ENCODE assay signal across 9 cellular contexts in the genomic region with DNA sequence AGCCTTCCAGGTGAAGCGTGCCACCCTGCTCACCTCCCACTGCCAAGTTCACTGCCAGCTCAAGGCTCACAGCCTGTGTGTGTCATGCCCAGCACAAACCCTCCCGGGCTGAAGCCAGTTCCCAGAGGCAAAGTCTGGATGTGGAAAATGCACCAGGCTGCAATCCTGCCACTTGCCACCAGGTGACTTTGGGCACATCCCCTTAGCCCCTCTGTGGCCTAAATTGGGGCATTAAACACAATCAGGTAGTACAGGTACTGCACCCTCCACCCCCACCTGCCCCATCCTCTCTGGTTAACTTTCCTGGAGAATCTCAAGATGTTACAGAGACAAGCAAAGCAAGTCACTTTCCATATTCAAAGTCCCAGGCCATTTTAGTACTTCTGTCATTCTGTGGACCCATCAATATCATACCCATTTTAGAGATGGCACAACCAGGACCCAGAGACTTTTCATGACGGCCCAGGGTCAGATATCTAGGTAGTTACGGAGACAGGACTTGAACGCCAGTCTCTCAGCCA. TPM values are rescaled to one million over a fixed set of nuclear protein-coding genes. Genes with fewer than 3 reads are reported as not detected.
DNase-seq lines count a peak whose midpoint lies in the region; ATAC-seq and TF ChIP-seq lines count a peak whose summit lies in the region.
"Had no signal": no experiment of that assay in that cellular context is flagged by ENCODE, and none has a peak within 500 bp of the region (broad histone marks: within the 10 kb centered on the region; RNA-seq: fewer than 3 reads in every experiment).

No MANE protein-coding gene starts in this region.

- no peak overlapping the region for H3K27ac ChIP-seq in hepatocyte
- peak overlapping the region in 1 of 5 donors; percentile 83 for H3K27ac ChIP-seq in stomach
- H3K27ac ChIP-seq in ovary: no peak overlapping the region

- H3K79me2 ChIP-seq in hepatocyte: no peaks in the 10 kb centered on the region

- no peaks in the 10 kb centered on the region for H4K20me1 ChIP-seq in hepatocyte (ENCODE audit: insufficient read depth, poor library complexity, severe bottlenecking)

- H3K9me3 ChIP-seq in hepatocyte (ENCODE audit: low read depth) (no peaks in the 10 kb centered on the region), stomach (no peaks in the 10 kb centered on the region), ovary (no peaks in the 10 kb centered on the region)

- H3K9me3 Mint-ChIP-seq in activated CD8-positive, alpha-beta T cell treated with anti-CD3 and anti-CD28 coated beads, Interleukin-2, amount 10 ng/mL, durations not matched to agents 7 days and 5 days (ENCODE audit: insufficient read depth): no peaks in the 10 kb centered on the region

- TF ChIP-seq EP300 in stomach (IDR thresholded peaks at IDR 0.05): no peak
- TF ChIP-seq EP300 in ovary (IDR thresholded peaks at IDR 0.05): no peak

- no peak overlapping the region for H3K27ac Mint-ChIP-seq in activated CD8-positive, alpha-beta T cell treated with anti-CD3 and anti-CD28 coated beads, Interleukin-2, amount 10 ng/mL, durations not matched to agents 7 days and 5 days

- intact Hi-C loops in stomach (cut with DNase I; ENCODE audit: low total_unique reads): no loop called here
- intact Hi-C loops in ovary (cut with DNase I): no loop called here

- no peaks in the 10 kb centered on the region for H3K36me3 ChIP-seq in H7 (replicated peaks; ENCODE audit: control insufficient read depth, insufficient read depth, low read length)
- H3K36me3 ChIP-seq in hepatocyte (replicated peaks; ENCODE audit: insufficient read depth, low read depth): no peaks in the 10 kb centered on the region
- H3K36me3 ChIP-seq in stomach: no peaks in the 10 kb centered on the region
- H3K36me3 ChIP-seq in ovary: no peaks in the 10 kb centered on the region

- no peak for TF ChIP-seq POLR2A in stomach (IDR thresholded peaks at IDR 0.05)
- TF ChIP-seq POLR2A in ovary (IDR thresholded peaks at IDR 0.05): no peak

- ATAC-seq in activated CD8-positive, alpha-beta T cell treated with anti-CD3 and anti-CD28 coated beads, Interleukin-2, amount 10 ng/mL, durations not matched to agents 7 days and 5 days: no peak
- no peak for ATAC-seq in omental fat pad (ENCODE audit: low FRiP score)

- POLR2A ChIA-PET in activated CD8-positive, alpha-beta T cell treated with anti-CD3 and anti-CD28 coated beads, Interleukin-2, amount 10 ng/mL, durations not matched to agents 7 days and 5 days (lab: Charles Lee): no interaction called here

- H3K4me3 ChIP-seq in AG09309 (ENCODE audit: control insufficient read depth, low read depth, low read length) (no peak overlapping the region), H7 (ENCODE audit: insufficient read depth, low read depth, low read length) (no peak overlapping the region), hepatocyte (no peak overlapping the region), stomach (no peak overlapping the region), ovary (no peak overlapping the region)

- H3K4me1 ChIP-seq in hepatocyte (ENCODE audit: insufficient read depth): peaks cover 10% of the 10 kb centered on the region
- peaks cover 14 to 42% (median 21%) of the 10 kb centered on the region in 4 donors for H3K4me1 ChIP-seq in stomach
- peaks cover 4% of the 10 kb centered on the region for H3K4me1 ChIP-seq in ovary (ENCODE audit: insufficient read depth)

- H3K4me2 ChIP-seq in hepatocyte: no peak overlapping the region

- CTCF ChIA-PET in activated CD8-positive, alpha-beta T cell treated with anti-CD3 and anti-CD28 coated beads, Interleukin-2, amount 10 ng/mL, durations not matched to agents 7 days and 5 days (lab: Charles Lee): interaction anchor here (0.7 to 1.6 kb wide), 3 partner anchors 8 to 44 kb away, joined by 3 read pairs; no protein-coding TSS in a partner anchor

- H3K27me3 Mint-ChIP-seq in activated CD8-positive, alpha-beta T cell treated with anti-CD3 and anti-CD28 coated beads, Interleukin-2, amount 10 ng/mL, durations not matched to agents 7 days and 5 days (ENCODE audit: low read depth): peaks cover 26% of the 10 kb centered on the region

- H2AFZ ChIP-seq in hepatocyte: no peak overlapping the region

- H3K27me3 ChIP-seq in H7 (ENCODE audit: control insufficient read depth, insufficient read depth, low read length) (peaks cover 37% of the 10 kb centered on the region), hepatocyte (peaks cover 30% of the 10 kb centered on the region), stomach (peaks cover 0 to 38% (median 10%) of the 10 kb centered on the region in 3 donors), ovary (no peaks in the 10 kb centered on the region)

- WGBS in hepatocyte (ENCODE audit: low lambda C conversion rate, missing lambda C conversion rate): 71% methylated on average over 5 of the region's 5 CpGs
- WGBS in stomach, 5 donors: 60 to 87% (median 71%) methylated on average over 4 to 5 of the region's 5 CpGs
- WGBS in ovary, 3 donors: 82 to 85% (median 83%) methylated on average over 5 of the region's 5 CpGs

- H3K4me3 Mint-ChIP-seq in activated CD8-positive, alpha-beta T cell treated with anti-CD3 and anti-CD28 coated beads, Interleukin-2, amount 10 ng/mL, durations not matched to agents 7 days and 5 days: no peak overlapping the region

- H3K36me3 Mint-ChIP-seq in activated CD8-positive, alpha-beta T cell treated with anti-CD3 and anti-CD28 coated beads, Interleukin-2, amount 10 ng/mL, durations not matched to agents 7 days and 5 days (ENCODE audit: low read depth): no peaks in the 10 kb centered on the region

- TF ChIP-seq CTCF in AG09309 (IDR thresholded peaks at IDR 0.05; ENCODE audit: control insufficient read depth, insufficient read depth, low read depth, low read length, missing control alignments): peak; percentile 61
- peak; percentile 32 for TF ChIP-seq CTCF in hepatocyte (IDR thresholded peaks at IDR 0.05; ENCODE audit: poor library complexity)
- peak in 5 of 7 experiments; percentile 29 to 58 (median 51) for TF ChIP-seq CTCF in stomach (IDR thresholded peaks at IDR 0.05)
- peak in 1 of 3 donors; percentile 22 for TF ChIP-seq CTCF in ovary (IDR thresholded peaks at IDR 0.05)
- TF ChIP-seq CTCF in omental fat pad (IDR thresholded peaks at IDR 0.05): no peak

- H3K9me2 ChIP-seq in hepatocyte (replicated peaks; ENCODE audit: insufficient read depth): no peaks in the 10 kb centered on the region

- no peak for DNase-seq in AG09309 (ENCODE audit: low read depth)
- DNase-seq in H7: peak; percentile 84
- DNase-seq in activated CD8-positive, alpha-beta T cell treated with anti-CD3 and anti-CD28 coated beads, Interleukin-2, amount 10 ng/mL, durations not matched to agents 7 days and 5 days: peak; percentile 41
- no peak for DNase-seq in hepatocyte (ENCODE audit: low spot score)
- DNase-seq in stomach: no peak
- no peak for DNase-seq in ovary
- no peak for DNase-seq in omental fat pad (ENCODE audit: low spot score)
- DNase-seq in NCI-H2029 treated with DMSO at 0.1 percent for 48 hours (lab: John Stamatoyannopoulos, UW): no peak

- H3K4me1 Mint-ChIP-seq in activated CD8-positive, alpha-beta T cell treated with anti-CD3 and anti-CD28 coated beads, Interleukin-2, amount 10 ng/mL, durations not matched to agents 7 days and 5 days (ENCODE audit: low read depth): peaks cover 5% of the 10 kb centered on the region

RNA-seq across cellular contexts. Expression of gene RASD2, which starts 1.8 kb away (rescaled TPM):
- 0.76 and 1.3 TPM in 2 replicates for total RNA-seq in H7 (2014; rRNA removed; shearing (Covaris generic))
- under 1 TPM; 0.08 TPM for total RNA-seq in activated CD8-positive, alpha-beta T cell treated with anti-CD3 and anti-CD28 coated beads, Interleukin-2, amount 10 ng/mL, durations not matched to agents 7 days and 5 days
- total RNA-seq in hepatocyte: 0.88 and 1.3 TPM in 2 replicates
- polyA plus RNA-seq in hepatocyte: 12.7 and 13.5 TPM in 2 replicates
- total RNA-seq in stomach: 1 to 10 TPM in 1 of 5 donors, under 1 TPM in 4; 0.43 to 3.6 (median 0.58) TPM
- 1 to 10 TPM in 1 of 3 donors, under 1 TPM in 2; 0.68 to 2.9 (median 0.76) TPM for polyA plus RNA-seq in stomach
- 1 to 10 TPM in 5 of 7 donors, under 1 TPM in 2; 0.24 to 4.4 (median 2.8) TPM for total RNA-seq in ovary
- 1 to 10 TPM in 1 of 2 donors, under 1 TPM in 1; 0.75 to 1.3 TPM for polyA plus RNA-seq in ovary
- 1 to 10 TPM in 1 of 4 donors, under 1 TPM in 3; 0.19 to 2.8 (median 0.57) TPM for total RNA-seq in omental fat pad
- total RNA-seq: dermis microvascular lymphatic vessel endothelial cell had no signal

Comparison
In these comparisons a context has a peak if more than half of its experiments do, and no peak if none do; other contexts are left out.
1. DNase-seq: peak in H7 (single experiment) and activated CD8-positive, alpha-beta T cell treated with anti-CD3 and anti-CD28 coated beads, Interleukin-2, amount 10 ng/mL, durations not matched to agents 7 days and 5 days (single experiment); none in AG09309 (single experiment), hepatocyte (single experiment), stomach (single experiment), ovary (0 of 5), omental fat pad (single experiment) and NCI-H2029 treated with DMSO at 0.1 percent for 48 hours (single experiment).
2. CTCF ChIP-seq: peak in AG09309 (single experiment), hepatocyte (single experiment) and stomach (5 of 7); none in omental fat pad (0 of 3).